ENCODE assay signal across 12 cellular contexts in the genomic region with DNA sequence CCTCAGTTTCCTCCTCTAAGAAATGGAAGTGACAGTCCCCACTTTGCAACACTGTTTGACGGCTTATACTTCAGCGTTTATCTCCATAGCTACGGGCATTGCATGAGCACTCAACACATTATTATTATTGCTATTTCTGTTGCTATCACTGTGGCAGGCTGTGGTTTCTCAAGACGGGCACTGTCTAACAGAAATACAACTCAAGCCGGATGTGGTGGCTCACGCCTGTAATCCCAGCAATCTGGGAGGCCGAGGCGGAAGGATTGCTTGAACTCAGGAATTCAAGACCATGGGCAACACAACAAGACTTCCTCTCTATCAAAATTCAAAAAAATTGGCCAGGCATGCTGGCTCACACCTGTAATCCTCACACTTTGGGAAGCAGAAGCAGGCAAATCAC. TPM values are rescaled to one million over a fixed set of nuclear protein-coding genes. Genes with fewer than 3 reads are reported as not detected.
A peak's percentile ranks its signal among the peaks of the same experiment; 100 is the strongest.
DNase-seq lines count a peak whose midpoint lies in the region; ATAC-seq and TF ChIP-seq lines count a peak whose summit lies in the region.
"Had no signal": no experiment of that assay in that cellular context is flagged by ENCODE, and none has a peak within 500 bp of the region (broad histone marks: within the 10 kb centered on the region; RNA-seq: fewer than 3 reads in every experiment).

No MANE protein-coding gene starts in this region.

- H3K36me3 ChIP-seq in mesendoderm (ENCODE audit: control insufficient read depth, insufficient read depth, low read length), result no peaks in the 10 kb centered on the region
- H3K36me3 ChIP-seq: BE2C, esophagus squamous epithelium had no signal

- TF ChIP-seq CTCF in coronary artery (IDR thresholded peaks at IDR 0.05) (no peak), type B pancreatic cell (conservative IDR thresholded peaks at IDR 0.05) (no peak)

- H3K27ac Mint-ChIP-seq in type B pancreatic cell, result peak overlapping the region; percentile 9
- no peak overlapping the region for H3K27ac Mint-ChIP-seq in stimulated activated naive B cell treated with anti-CD40 and anti-IgM and Interleukin-4, amounts not matched to agents 10 μg/mL and 1 μg/mL and 100 μg/mL, for 72 hours

- H3K4me1 ChIP-seq in mesendoderm (ENCODE audit: control insufficient read depth, low read depth, low read length), result no peaks in the 10 kb centered on the region
- H3K4me1 ChIP-seq: BE2C had no signal

- H3K79me2 ChIP-seq in mesendoderm (ENCODE audit: control insufficient read depth, insufficient read depth, low read length), result no peaks in the 10 kb centered on the region

- no peak overlapping the region for H4K8ac ChIP-seq in mesendoderm (ENCODE audit: low read depth, low read length)

- no peak overlapping the region for H3K18ac ChIP-seq in mesendoderm (ENCODE audit: low read length)

- no peak overlapping the region for H3K4ac ChIP-seq in mesendoderm (ENCODE audit: low read depth, low read length)

- no peak overlapping the region for H3K4me3 Mint-ChIP-seq in type B pancreatic cell
- H3K4me3 Mint-ChIP-seq in stimulated activated naive B cell treated with anti-CD40 and anti-IgM and Interleukin-4, amounts not matched to agents 10 μg/mL and 1 μg/mL and 100 μg/mL, for 72 hours, result no peak overlapping the region

- H2BK5ac ChIP-seq in mesendoderm (ENCODE audit: low read length), result no peak overlapping the region

- no peaks in the 10 kb centered on the region for H3K27me3 Mint-ChIP-seq in type B pancreatic cell
- H3K27me3 Mint-ChIP-seq in stimulated activated naive B cell treated with anti-CD40 and anti-IgM and Interleukin-4, amounts not matched to agents 10 μg/mL and 1 μg/mL and 100 μg/mL, for 72 hours, result no peaks in the 10 kb centered on the region

- H3K36me3 Mint-ChIP-seq in type B pancreatic cell, result no peaks in the 10 kb centered on the region
- no peaks in the 10 kb centered on the region for H3K36me3 Mint-ChIP-seq in stimulated activated naive B cell treated with anti-CD40 and anti-IgM and Interleukin-4, amounts not matched to agents 10 μg/mL and 1 μg/mL and 100 μg/mL, for 72 hours

- H3K27ac ChIP-seq in coronary artery, result peak overlapping the region; percentile 91 to 98
- no peak overlapping the region for H3K27ac ChIP-seq in mesendoderm (ENCODE audit: low read depth, low read length)

- H3K9ac ChIP-seq in mesendoderm (ENCODE audit: low read length), result no peak overlapping the region

- no peaks in the 10 kb centered on the region for H3K27me3 ChIP-seq in mesendoderm (ENCODE audit: insufficient read depth, low read length, poor library complexity)
- H3K27me3 ChIP-seq: BE2C, esophagus squamous epithelium had no signal

- H2AK5ac ChIP-seq in mesendoderm (ENCODE audit: low read length), result no peak overlapping the region

- no peak overlapping the region for H2BK15ac ChIP-seq in mesendoderm (replicated peaks; ENCODE audit: low read depth)

- H3K4me2 ChIP-seq in mesendoderm (ENCODE audit: low read length), result no peak overlapping the region

- no peaks in the 10 kb centered on the region for H3K9me3 Mint-ChIP-seq in type B pancreatic cell
- H3K9me3 Mint-ChIP-seq in stimulated activated naive B cell treated with anti-CD40 and anti-IgM and Interleukin-4, amounts not matched to agents 10 μg/mL and 1 μg/mL and 100 μg/mL, for 72 hours, result no peaks in the 10 kb centered on the region

- H4K5ac ChIP-seq in mesendoderm (ENCODE audit: low read length), result no peak overlapping the region

- no peak overlapping the region for H3K56ac ChIP-seq in mesendoderm (ENCODE audit: low read length)

- ATAC-seq in stimulated activated naive B cell treated with anti-CD40 and anti-IgM and Interleukin-4, amounts not matched to agents 10 μg/mL and 1 μg/mL and 100 μg/mL, for 72 hours (replicated peaks), result no peak

- H3K4me3 ChIP-seq in coronary artery (no peak overlapping the region), mesendoderm (ENCODE audit: low read length) (no peak overlapping the region)
- H3K4me3 ChIP-seq: esophagus squamous epithelium had no signal

- H3K4me1 Mint-ChIP-seq in type B pancreatic cell (ENCODE audit: unreplicated experiment), result peaks cover 9% of the 10 kb centered on the region
- peaks cover 18 to 40% of the 10 kb centered on the region in 2 donors for H3K4me1 Mint-ChIP-seq in stimulated activated naive B cell treated with anti-CD40 and anti-IgM and Interleukin-4, amounts not matched to agents 10 μg/mL and 1 μg/mL and 100 μg/mL, for 72 hours

- no peaks in the 10 kb centered on the region for H3K79me1 ChIP-seq in mesendoderm (ENCODE audit: low read length)

- no CpG with 5 or more reads among the region's 8 CpGs for WGBS in mesendoderm (ENCODE audit: extremely low coverage, insufficient coverage, low lambda C conversion rate)

- H3K23ac ChIP-seq in mesendoderm (ENCODE audit: low read length), result no peak overlapping the region

- no peak overlapping the region for H2BK120ac ChIP-seq in mesendoderm (ENCODE audit: low read depth, low read length)

- DNase-seq in stimulated activated CD8-positive, alpha-beta memory T cell treated with anti-CD3 and anti-CD28 coated beads, Interleukin-12 subunit alpha, Interleukin-12 subunit beta, amount 100 ng/mL, for 4 hours (ENCODE audit: low read depth), result peak; percentile 21
- DNase-seq in stimulated activated CD8-positive, alpha-beta memory T cell treated with anti-CD3 and anti-CD28 coated beads, Interleukin-4, amount 100 ng/mL, for 48 hours, result no peak
- DNase-seq in SKM-1 (lab: John Stamatoyannopoulos, UW; ENCODE audit: unreplicated experiment) (peak; percentile 94), coronary artery (ENCODE audit: low spot score) (no peak), type B pancreatic cell (ENCODE audit: extremely low spot score, unreplicated experiment) (no peak), mesendoderm (no peak), C1 segment of cervical spinal cord (lab: John Stamatoyannopoulos, UW) (no peak)
- DNase-seq in stimulated activated naive B cell treated with anti-CD40 and anti-IgM and Interleukin-4, amounts not matched to agents 10 μg/mL and 1 μg/mL and 100 μg/mL, for 72 hours, result no peak
- DNase-seq: BE2C, esophagus squamous epithelium, islet precursor cell, NCI-H524 treated with DMSO at 0.1 percent for 48 hours had no signal

RNA-seq across cellular contexts. Expression of a gene that starts 4.9 kb away (rescaled TPM):
- total RNA-seq in type B pancreatic cell (ENCODE audit: low replicate concordance), result 15.0 and 15.7 TPM in 2 replicates
- polyA plus RNA-seq in mesendoderm (2013, experiment 1 of 2), result 31.4 TPM
- polyA plus RNA-seq in mesendoderm (2013, experiment 2 of 2), result 30.0 TPM

RNA-seq across cellular contexts. Expression of a gene that starts 16.1 kb away (rescaled TPM):
- total RNA-seq in type B pancreatic cell (ENCODE audit: low replicate concordance), result 89.8 and 101 TPM in 2 replicates
- 323 TPM for polyA plus RNA-seq in mesendoderm (2013, experiment 1 of 2)
- 327 TPM for polyA plus RNA-seq in mesendoderm (2013, experiment 2 of 2)

RNA-seq across cellular contexts. Expression of a gene that starts 26.0 kb away (rescaled TPM):
- 24.0 and 27.7 TPM in 2 replicates for total RNA-seq in type B pancreatic cell (ENCODE audit: low replicate concordance)
- 16.7 TPM for polyA plus RNA-seq in mesendoderm (2013, experiment 1 of 2)
- polyA plus RNA-seq in mesendoderm (2013, experiment 2 of 2), result 16.4 TPM

Comparison
In these comparisons a context has a peak if more than half of its experiments do, and no peak if none do; other contexts are left out.
1. DNase-seq: peak in stimulated activated CD8-positive, alpha-beta memory T cell treated with anti-CD3 and anti-CD28 coated beads, Interleukin-12 subunit alpha, Interleukin-12 subunit beta, amount 100 ng/mL, for 4 hours (single experiment) and SKM-1 (single experiment); none in stimulated activated CD8-positive, alpha-beta memory T cell treated with anti-CD3 and anti-CD28 coated beads, Interleukin-4, amount 100 ng/mL, for 48 hours (single experiment), coronary artery (single experiment), type B pancreatic cell (single experiment), mesendoderm (single experiment), C1 segment of cervical spinal cord (0 of 14) and stimulated activated naive B cell treated with anti-CD40 and anti-IgM and Interleukin-4, amounts not matched to agents 10 μg/mL and 1 μg/mL and 100 μg/mL, for 72 hours (single experiment).